22 cellular contexts compared by ENCODE assay signal in genomic region chrX:39629001-39629400, GRCh38.
A peak's percentile ranks its signal among the peaks of the same experiment; 100 is the strongest.
DNase-seq lines count a peak whose midpoint lies in the region; ATAC-seq, FAIRE-seq and TF ChIP-seq lines count a peak whose summit lies in the region.
"Had no signal": no experiment of that assay in that cellular context is flagged by ENCODE, and none has a peak within 500 bp of the region (broad histone marks: within the 10 kb centered on the region; RNA-seq: fewer than 3 reads in every experiment).

No MANE protein-coding gene starts in this region.

- no peaks in the 10 kb centered on the region for H3K27me3 Mint-ChIP-seq in activated CD8-positive, alpha-beta memory T cell treated with anti-CD3 and anti-CD28 coated beads, Interleukin-2, amount 10 ng/mL, durations not matched to agents 7 days and 5 days
- H3K27me3 Mint-ChIP-seq: CD4-positive, alpha-beta memory T cell had no signal

- no peak overlapping the region for H3K4me3 Mint-ChIP-seq in activated CD8-positive, alpha-beta memory T cell treated with anti-CD3 and anti-CD28 coated beads, Interleukin-2, amount 10 ng/mL, durations not matched to agents 7 days and 5 days
- H3K4me3 Mint-ChIP-seq: CD4-positive, alpha-beta memory T cell had no signal

- intact Hi-C loops in left ventricle myocardium superior (cut with micrococcal nuclease): no loop called here

- no peaks in the 10 kb centered on the region for H3K4me1 ChIP-seq in foreskin keratinocyte
- H3K4me1 ChIP-seq: Caco-2 had no signal

- no peak for ATAC-seq in activated CD8-positive, alpha-beta memory T cell treated with anti-CD3 and anti-CD28 coated beads, Interleukin-2, amount 10 ng/mL, durations not matched to agents 7 days and 5 days
- ATAC-seq in foreskin keratinocyte: peak; percentile 15
- ATAC-seq in left ventricle myocardium superior: no peak
- ATAC-seq in HG03175 (IDR thresholded peaks at IDR 0.05; ENCODE audit: unreplicated experiment): no peak
- ATAC-seq: Right ventricle myocardium inferior had no signal

- peaks cover 16% of the 10 kb centered on the region for H3K4me1 Mint-ChIP-seq in activated CD8-positive, alpha-beta memory T cell treated with anti-CD3 and anti-CD28 coated beads, Interleukin-2, amount 10 ng/mL, durations not matched to agents 7 days and 5 days

- H3K27me3 ChIP-seq in foreskin keratinocyte: no peaks in the 10 kb centered on the region

- CTCF ChIA-PET in activated CD8-positive, alpha-beta memory T cell treated with anti-CD3 and anti-CD28 coated beads, Interleukin-2, amount 10 ng/mL, durations not matched to agents 7 days and 5 days (lab: Charles Lee): no interaction called here

- H3K9me3 Mint-ChIP-seq in activated CD8-positive, alpha-beta memory T cell treated with anti-CD3 and anti-CD28 coated beads, Interleukin-2, amount 10 ng/mL, durations not matched to agents 7 days and 5 days (ENCODE audit: low read depth): no peaks in the 10 kb centered on the region

- no peak for FAIRE-seq in urothelium cell line (lab: Jason Lieb, UNC)
- FAIRE-seq: H54, HTR-8/SVneo had no signal

- no peak overlapping the region for H3K27ac ChIP-seq in foreskin keratinocyte
- H3K27ac ChIP-seq: PC-9 had no signal

- H3K27ac Mint-ChIP-seq in activated CD8-positive, alpha-beta memory T cell treated with anti-CD3 and anti-CD28 coated beads, Interleukin-2, amount 10 ng/mL, durations not matched to agents 7 days and 5 days: no peak overlapping the region

- no peaks in the 10 kb centered on the region for H3K36me3 Mint-ChIP-seq in activated CD8-positive, alpha-beta memory T cell treated with anti-CD3 and anti-CD28 coated beads, Interleukin-2, amount 10 ng/mL, durations not matched to agents 7 days and 5 days

- DNase-seq in activated CD8-positive, alpha-beta memory T cell treated with anti-CD3 and anti-CD28 coated beads for 24 hours: peak; percentile 53
- DNase-seq in activated CD8-positive, alpha-beta memory T cell treated with anti-CD3 and anti-CD28 coated beads, Interleukin-2, amount 10 ng/mL, durations not matched to agents 7 days and 5 days: no peak
- DNase-seq in M059J (ENCODE audit: low read depth) (peak; percentile 15), foreskin keratinocyte (no peak), urothelium cell line (ENCODE audit: low spot score) (peak; percentile 10), AG08396 (ENCODE audit: low spot score) (no peak), left ventricle myocardium superior (no peak)
- DNase-seq: 8988T; C1 segment of cervical spinal cord; Caco-2; CD4-positive, alpha-beta memory T cell; DND-41; KBM-7; MM.1S; NCI-H2029; NCI-H446 treated with DMSO at 0.1 percent for 48 hours; NCI-H526; PC-9 had no signal

- no peak for TF ChIP-seq CTCF in foreskin keratinocyte (conservative IDR thresholded peaks at IDR 0.05)

Comparison
In these comparisons a context has a peak if more than half of its experiments do, and no peak if none do; other contexts are left out.
1. DNase-seq: peak in activated CD8-positive, alpha-beta memory T cell treated with anti-CD3 and anti-CD28 coated beads for 24 hours (single experiment), M059J (single experiment) and urothelium cell line (single experiment); none in activated CD8-positive, alpha-beta memory T cell treated with anti-CD3 and anti-CD28 coated beads, Interleukin-2, amount 10 ng/mL, durations not matched to agents 7 days and 5 days (single experiment), foreskin keratinocyte (0 of 2), AG08396 (single experiment) and left ventricle myocardium superior (single experiment).